In the genomic region with DNA sequence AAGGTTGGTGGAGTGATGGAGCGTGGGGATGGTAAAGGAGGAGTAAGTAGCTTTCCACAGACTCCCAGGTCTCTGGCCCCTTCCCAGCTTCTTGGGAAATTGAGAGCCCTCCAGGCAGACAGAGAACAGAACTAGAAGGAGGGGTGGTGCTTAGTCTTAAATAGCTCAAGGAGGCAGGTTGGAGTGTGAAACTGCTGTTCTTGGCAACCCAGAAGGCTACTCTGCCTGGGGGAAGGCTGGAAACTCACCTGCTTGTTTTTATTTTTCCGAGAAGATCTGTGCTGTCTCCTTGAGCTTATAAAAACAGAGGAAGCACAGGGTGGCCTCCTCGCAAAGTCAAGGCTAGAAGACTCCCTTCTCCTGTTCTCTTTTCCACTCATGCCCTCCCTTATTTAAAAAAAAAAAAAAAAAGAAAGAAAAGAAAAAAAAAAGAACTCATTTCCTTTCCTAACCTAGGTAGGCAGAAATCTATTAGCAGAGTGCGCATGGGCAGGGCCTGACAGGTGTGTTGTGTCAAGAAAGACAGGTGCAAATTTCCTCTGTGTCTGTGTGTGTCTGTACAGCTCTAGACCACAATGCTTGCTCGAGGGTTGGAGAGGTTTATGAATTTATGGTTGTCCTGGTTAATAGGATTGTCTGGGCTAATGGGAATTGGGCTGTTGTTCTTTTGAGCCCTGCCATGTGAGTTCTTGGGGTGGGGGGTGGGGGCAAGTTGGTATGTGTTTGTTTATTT, we compare ENCODE assay signal across 9 cellular contexts. TPM values are rescaled to one million over a fixed set of nuclear protein-coding genes. Genes with fewer than 3 reads are reported as not detected.
DNase-seq lines count a peak whose midpoint lies in the region; ATAC-seq and TF ChIP-seq lines count a peak whose summit lies in the region.
"Had no signal": no experiment of that assay in that cellular context is flagged by ENCODE, and none has a peak within 500 bp of the region (broad histone marks: within the 10 kb centered on the region; RNA-seq: fewer than 3 reads in every experiment).

No MANE protein-coding gene starts in this region.

- no peak overlapping the region; the same call in 1 of the 2 replicates for H3K4me2 ChIP-seq in KMS-11

- H3K4me3 Mint-ChIP-seq in activated CD8-positive, alpha-beta memory T cell treated with anti-CD3 and anti-CD28 coated beads, Interleukin-2, amount 10 ng/mL, durations not matched to agents 7 days and 5 days = no peak overlapping the region

- H3K4me3 ChIP-seq in KMS-11 (IDR thresholded peaks at IDR 0.05; ENCODE audit: insufficient read depth, low read depth, low read length) (no peak overlapping the region), heart right ventricle (peak overlapping the region; percentile 49 to 70 (median 66)), sigmoid colon (peak overlapping the region; percentile 46 to 66 (median 60))

- H3K27ac ChIP-seq in KMS-11 = no peak overlapping the region
- peak overlapping the region; percentile 68 to 93 (median 85) for H3K27ac ChIP-seq in heart right ventricle
- peak overlapping the region in 3 of 4 donors; percentile 85 to 92 (median 87) for H3K27ac ChIP-seq in sigmoid colon
- H3K27ac ChIP-seq: SJSA1 had no signal

- H3K27ac Mint-ChIP-seq in activated CD8-positive, alpha-beta memory T cell treated with anti-CD3 and anti-CD28 coated beads, Interleukin-2, amount 10 ng/mL, durations not matched to agents 7 days and 5 days = no peak overlapping the region

- ATAC-seq in heart right ventricle (peak in 2 of 8 donors; percentile 4), GM19395 (IDR thresholded peaks at IDR 0.05; ENCODE audit: unreplicated experiment) (no peak)
- no peak for ATAC-seq in activated CD8-positive, alpha-beta memory T cell treated with anti-CD3 and anti-CD28 coated beads, Interleukin-2, amount 10 ng/mL, durations not matched to agents 7 days and 5 days

- peaks cover 11% of the 10 kb centered on the region for H3K4me1 Mint-ChIP-seq in activated CD8-positive, alpha-beta memory T cell treated with anti-CD3 and anti-CD28 coated beads, Interleukin-2, amount 10 ng/mL, durations not matched to agents 7 days and 5 days

- no peaks in the 10 kb centered on the region for H3K36me3 Mint-ChIP-seq in activated CD8-positive, alpha-beta memory T cell treated with anti-CD3 and anti-CD28 coated beads, Interleukin-2, amount 10 ng/mL, durations not matched to agents 7 days and 5 days

- intact Hi-C loops in heart right ventricle (cut with DNase I) (loop anchor here (5.0 to 10.0 kb wide), 11 partner anchors 42 to 743 kb away; no protein-coding TSS in a partner anchor), sigmoid colon (cut with DNase I) (loop anchor here (5.0 kb wide), 2 partner anchors 37 to 132 kb away; no protein-coding TSS in a partner anchor)

- H3K79me2 ChIP-seq in KMS-11 (ENCODE audit: insufficient read depth, low read depth) = no peaks in the 10 kb centered on the region

- H3K36me3 ChIP-seq in KMS-11 (ENCODE audit: insufficient read depth) (no peaks in the 10 kb centered on the region), heart right ventricle (no peaks in the 10 kb centered on the region), sigmoid colon (no peaks in the 10 kb centered on the region)
- H3K36me3 ChIP-seq: SJSA1 had no signal

- H3K9me3 ChIP-seq in heart right ventricle (no peaks in the 10 kb centered on the region), sigmoid colon (no peaks in the 10 kb centered on the region)
- H3K9me3 ChIP-seq: SJSA1 had no signal

- TF ChIP-seq CTCF in KMS-11 (conservative IDR thresholded peaks at IDR 0.05; ENCODE audit: low read depth, low read length) = no peak
- no peak for TF ChIP-seq CTCF in heart right ventricle (IDR thresholded peaks at IDR 0.05)
- TF ChIP-seq CTCF in sigmoid colon (IDR thresholded peaks at IDR 0.05) = no peak

- CTCF ChIA-PET in activated CD8-positive, alpha-beta memory T cell treated with anti-CD3 and anti-CD28 coated beads, Interleukin-2, amount 10 ng/mL, durations not matched to agents 7 days and 5 days (lab: Charles Lee) = no interaction called here

- peaks cover 6% of the 10 kb centered on the region for H3K4me1 ChIP-seq in KMS-11 (ENCODE audit: low read depth, poor library complexity, severe bottlenecking)
- peaks cover 0 to 34% (median 17%) of the 10 kb centered on the region in 9 donors for H3K4me1 ChIP-seq in heart right ventricle
- peaks cover 0 to 38% (median 37%) of the 10 kb centered on the region in 4 donors for H3K4me1 ChIP-seq in sigmoid colon

- TF ChIP-seq EP300 in sigmoid colon (IDR thresholded peaks at IDR 0.05) = no peak

- 22 to 34% methylated on average over 5 of the region's 5 CpGs for WGBS in heart right ventricle, 2 donors
- 15 to 26% methylated on average over 5 of the region's 5 CpGs for WGBS in sigmoid colon, 2 donors

- H3K9me3 Mint-ChIP-seq in activated CD8-positive, alpha-beta memory T cell treated with anti-CD3 and anti-CD28 coated beads, Interleukin-2, amount 10 ng/mL, durations not matched to agents 7 days and 5 days (ENCODE audit: low read depth) = no peaks in the 10 kb centered on the region

- peaks cover 69% of the 10 kb centered on the region for H3K27me3 Mint-ChIP-seq in activated CD8-positive, alpha-beta memory T cell treated with anti-CD3 and anti-CD28 coated beads, Interleukin-2, amount 10 ng/mL, durations not matched to agents 7 days and 5 days

- TF ChIP-seq POLR2A in sigmoid colon (IDR thresholded peaks at IDR 0.05) = no peak

- H3K9ac ChIP-seq in KMS-11 = no peak overlapping the region

- DNase-seq in NCI-H69 (lab: John Stamatoyannopoulos, UW) (peak; percentile 94), heart right ventricle (no peak), sigmoid colon (peak; percentile 81), SKM-1 treated with dmso at 0.1 percent for 144 hours (lab: John Stamatoyannopoulos, UW; ENCODE audit: unreplicated experiment) (no peak), HUDEP-2 (lab: John Stamatoyannopoulos, UW; ENCODE audit: unreplicated experiment in 76 of 76) (no peak)
- DNase-seq in activated CD8-positive, alpha-beta memory T cell treated with anti-CD3 and anti-CD28 coated beads, Interleukin-2, amount 10 ng/mL, durations not matched to agents 7 days and 5 days = no peak

- H2AFZ ChIP-seq in KMS-11 (ENCODE audit: low read depth) = peak overlapping the region; percentile 98; the same call in 1 of the 2 replicates

- H3K27me3 ChIP-seq in KMS-11 (ENCODE audit: insufficient read depth, low read depth) = no peaks in the 10 kb centered on the region
- H3K27me3 ChIP-seq in heart right ventricle = peaks cover 5 to 79% (median 25%) of the 10 kb centered on the region in 7 donors
- peaks cover 17 to 37% (median 20%) of the 10 kb centered on the region in 3 donors for H3K27me3 ChIP-seq in sigmoid colon

- H4K20me1 ChIP-seq in KMS-11 (ENCODE audit: insufficient read depth) = no peaks in the 10 kb centered on the region

RNA-seq across cellular contexts. Expression of gene PROX1, which starts 2.1 kb away (rescaled TPM):
- 100 to 1,000 TPM in 8 of 10 donors, 10 to 100 TPM in 2; 52.6 to 132 (median 116) TPM for total RNA-seq in heart right ventricle
- 10 to 100 TPM in 1 of 2 donors, 1 to 10 TPM in 1; 2.5 to 10.2 TPM for polyA plus RNA-seq in heart right ventricle
- total RNA-seq in sigmoid colon = 1 to 10 TPM; 5.4 to 7.7 (median 6.4) TPM
- polyA plus RNA-seq in sigmoid colon = 1 to 10 TPM; 1.4 to 2.4 (median 2.4) TPM
- not detected for total RNA-seq in activated CD8-positive, alpha-beta memory T cell treated with anti-CD3 and anti-CD28 coated beads, Interleukin-2, amount 10 ng/mL, durations not matched to agents 7 days and 5 days

Comparison
In these comparisons a context has a peak if more than half of its experiments do, and no peak if none do; other contexts are left out.
1. DNase-seq: peak in NCI-H69 (single experiment) and sigmoid colon (single experiment); none in heart right ventricle (0 of 2), SKM-1 treated with dmso at 0.1 percent for 144 hours (single experiment), HUDEP-2 (0 of 76) and activated CD8-positive, alpha-beta memory T cell treated with anti-CD3 and anti-CD28 coated beads, Interleukin-2, amount 10 ng/mL, durations not matched to agents 7 days and 5 days (single experiment).
2. RNA of gene PROX1, which starts 2.1 kb away (total RNA-seq): 52.6 to 132 TPM in heart right ventricle and 5.4 to 7.7 TPM in sigmoid colon; not detected in activated CD8-positive, alpha-beta memory T cell treated with anti-CD3 and anti-CD28 coated beads, Interleukin-2, amount 10 ng/mL, durations not matched to agents 7 days and 5 days; every median in the first group is over 4 times any median in the second.